In the genomic region with DNA sequence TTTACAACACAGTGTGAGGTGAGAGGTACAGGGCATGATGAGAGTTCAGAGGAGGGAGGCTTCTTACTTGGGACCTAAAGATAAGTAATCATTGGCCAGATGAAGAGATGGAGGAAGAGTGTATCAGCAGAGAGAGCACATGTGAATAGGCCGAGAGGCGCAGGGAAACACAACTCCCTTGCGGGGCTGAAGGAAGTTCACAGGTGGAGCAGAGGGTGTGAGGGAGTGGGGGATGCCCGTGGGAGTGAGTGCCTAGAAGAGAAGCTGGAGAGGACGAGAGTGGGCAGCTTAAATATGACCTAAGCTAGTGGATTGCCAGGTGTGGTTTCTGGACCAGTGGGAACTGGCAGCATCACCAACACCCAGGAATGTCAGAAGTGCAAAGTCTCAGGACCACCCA, we compare ENCODE assay signal across 1 cellular context.
TF ChIP-seq lines count a peak whose summit lies in the region.

No MANE protein-coding gene starts in this region.

TF ChIP-seq in K562, 482 proteins besides CTCF, POLR2A, EP300 and RAD21:
- TF ChIP-seq, protein P1, sequence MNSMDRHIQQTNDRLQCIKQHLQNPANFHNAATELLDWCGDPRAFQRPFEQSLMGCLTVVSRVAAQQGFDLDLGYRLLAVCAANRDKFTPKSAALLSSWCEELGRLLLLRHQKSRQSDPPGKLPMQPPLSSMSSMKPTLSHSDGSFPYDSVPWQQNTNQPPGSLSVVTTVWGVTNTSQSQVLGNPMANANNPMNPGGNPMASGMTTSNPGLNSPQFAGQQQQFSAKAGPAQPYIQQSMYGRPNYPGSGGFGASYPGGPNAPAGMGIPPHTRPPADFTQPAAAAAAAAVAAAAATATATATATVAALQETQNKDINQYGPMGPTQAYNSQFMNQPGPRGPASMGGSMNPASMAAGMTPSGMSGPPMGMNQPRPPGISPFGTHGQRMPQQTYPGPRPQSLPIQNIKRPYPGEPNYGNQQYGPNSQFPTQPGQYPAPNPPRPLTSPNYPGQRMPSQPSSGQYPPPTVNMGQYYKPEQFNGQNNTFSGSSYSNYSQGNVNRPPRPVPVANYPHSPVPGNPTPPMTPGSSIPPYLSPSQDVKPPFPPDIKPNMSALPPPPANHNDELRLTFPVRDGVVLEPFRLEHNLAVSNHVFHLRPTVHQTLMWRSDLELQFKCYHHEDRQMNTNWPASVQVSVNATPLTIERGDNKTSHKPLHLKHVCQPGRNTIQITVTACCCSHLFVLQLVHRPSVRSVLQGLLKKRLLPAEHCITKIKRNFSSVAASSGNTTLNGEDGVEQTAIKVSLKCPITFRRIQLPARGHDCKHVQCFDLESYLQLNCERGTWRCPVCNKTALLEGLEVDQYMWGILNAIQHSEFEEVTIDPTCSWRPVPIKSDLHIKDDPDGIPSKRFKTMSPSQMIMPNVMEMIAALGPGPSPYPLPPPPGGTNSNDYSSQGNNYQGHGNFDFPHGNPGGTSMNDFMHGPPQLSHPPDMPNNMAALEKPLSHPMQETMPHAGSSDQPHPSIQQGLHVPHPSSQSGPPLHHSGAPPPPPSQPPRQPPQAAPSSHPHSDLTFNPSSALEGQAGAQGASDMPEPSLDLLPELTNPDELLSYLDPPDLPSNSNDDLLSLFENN (IDR thresholded peaks at IDR 0.05; ENCODE audit: low read depth in 2 of 2, low read length in 2 of 2), result no peak
- TF ChIP-seq MTA1 (IDR thresholded peaks at IDR 0.05; ENCODE audit: borderline replicate concordance) (no peak), CTBP1 (IDR thresholded peaks at IDR 0.05; ENCODE audit: borderline replicate concordance) (no peak), PHF21A (IDR thresholded peaks at IDR 0.05; ENCODE audit: borderline replicate concordance, low read depth) (no peak), CHD1 (IDR thresholded peaks at IDR 0.05; ENCODE audit: low read length) (no peak)
